In the genomic region with DNA sequence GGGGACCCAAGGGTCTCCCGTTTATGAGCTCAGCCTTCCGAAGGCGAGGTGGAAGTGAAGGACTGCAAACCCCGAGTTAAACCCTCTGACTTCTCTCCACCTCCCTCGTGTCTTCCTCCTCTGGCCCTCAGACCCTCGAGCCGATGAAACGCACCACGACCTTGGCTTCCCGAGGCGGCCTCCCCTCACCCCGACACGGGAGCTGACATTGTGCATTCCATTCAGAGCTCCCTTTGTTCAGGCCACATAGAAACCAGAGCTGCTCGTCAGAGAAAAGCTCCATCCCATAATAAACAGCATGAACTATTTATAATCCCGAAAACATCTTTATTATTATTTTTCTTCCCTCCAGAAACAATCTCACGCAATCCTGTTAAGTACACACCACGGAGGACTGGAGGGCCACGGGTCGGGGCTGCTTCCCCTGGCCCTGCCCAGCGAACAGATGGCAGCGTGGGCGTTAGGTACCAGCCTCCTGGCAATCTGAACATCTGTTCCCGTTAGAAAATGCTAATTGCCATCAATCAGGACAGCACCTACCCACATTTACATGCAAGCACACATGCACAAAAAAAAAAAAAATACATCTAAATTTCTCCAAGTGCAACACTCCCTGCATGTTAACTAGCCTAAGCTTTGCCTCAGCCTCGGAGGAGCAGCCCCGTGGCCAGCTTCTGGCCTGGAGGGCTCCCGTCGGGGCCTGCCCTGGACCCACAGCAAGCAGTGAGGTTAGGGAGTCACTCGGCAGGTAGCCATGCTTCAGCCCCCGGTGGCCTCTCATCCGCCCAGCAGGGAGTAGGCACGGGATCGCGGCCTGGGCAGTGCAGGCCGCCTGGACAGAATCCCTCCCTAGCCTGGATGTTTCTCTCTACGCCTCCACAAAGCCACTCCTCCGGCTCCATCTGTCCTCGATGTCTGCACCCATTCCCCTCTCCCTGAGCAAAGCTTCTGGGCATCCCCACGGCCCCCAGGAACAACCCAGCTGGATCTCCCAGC, we compare ENCODE assay signal across 20 cellular contexts.
DNase-seq lines count a peak whose midpoint lies in the region; ATAC-seq and TF ChIP-seq lines count a peak whose summit lies in the region.
"Had no signal": no experiment of that assay in that cellular context is flagged by ENCODE, and none has a peak within 500 bp of the region (broad histone marks: within the 10 kb centered on the region; RNA-seq: fewer than 3 reads in every experiment).

No MANE protein-coding gene starts in this region.

- no peak overlapping the region for H3K27ac ChIP-seq in SK-N-SH (ENCODE audit: low read depth in 2 of 2, low read length in 1 of 2)
- peak overlapping the region; percentile 85 for H3K27ac ChIP-seq in caudate nucleus (ENCODE audit: low read depth, low read length)
- H3K27ac ChIP-seq: cardiac muscle cell, esophagus muscularis mucosa, spleen, suprapubic skin had no signal

- no peaks in the 10 kb centered on the region for H3K9me3 Mint-ChIP-seq in nephron progenitor cell
- H3K9me3 Mint-ChIP-seq: activated T-helper 2 cell treated with anti-CD3 and anti-CD28 coated beads, Interferon-gamma antibody, Interleukin-2, Interleukin-4, amounts not matched to agents 10 μg/mL and 5 μg/mL and 100 μg/mL, durations not matched to agents 14 hours and 24 hours and 36 hours; naive thymus-derived CD8-positive, alpha-beta T cell had no signal

- DNase-seq in SK-N-SH (peak; percentile 61), caudate nucleus (lab: John Stamatoyannopoulos, UW) (peak in 19 of 61 donors; percentile 8 to 54 (median 22)), nephron progenitor cell (no peak), midbrain (lab: John Stamatoyannopoulos, UW) (no peak), GOT3 (lab: John Stamatoyannopoulos, UW) (no peak), kidney tubule cell (ENCODE audit: low spot score) (no peak), RPMI8226 (no peak)
- DNase-seq: activated CD4-positive, CD25-positive, alpha-beta regulatory T cell; DMS79 treated with DMSO at 0.1 percent for 48 hours; effector CD4-positive, alpha-beta T cell; mammary epithelial cell; naive thymus-derived CD8-positive, alpha-beta T cell; SHP77; spleen; T-helper 2 cell had no signal

- H3K36me3 Mint-ChIP-seq in nephron progenitor cell (ENCODE audit: low read depth): no peaks in the 10 kb centered on the region
- H3K36me3 Mint-ChIP-seq: naive thymus-derived CD8-positive, alpha-beta T cell had no signal

- H3K79me2 ChIP-seq in SK-N-SH (ENCODE audit: insufficient read depth): no peaks in the 10 kb centered on the region

- H3K4me1 ChIP-seq in SK-N-SH (ENCODE audit: control insufficient read depth in 1 of 2, insufficient read depth in 2 of 2, low read depth in 1 of 2, low read length in 1 of 2): no peaks in the 10 kb centered on the region; a peak in 1 of 4 replicates
- H3K4me1 ChIP-seq: esophagus muscularis mucosa, spleen, suprapubic skin had no signal

- ATAC-seq in SK-N-SH treated with all-trans-retinoic acid at 6 μM for 48 hours: no peak
- ATAC-seq: naive thymus-derived CD8-positive, alpha-beta T cell had no signal

- no peaks in the 10 kb centered on the region for H3K9me3 ChIP-seq in SK-N-SH
- H3K9me3 ChIP-seq: esophagus muscularis mucosa, spleen, suprapubic skin had no signal

- peak overlapping the region; percentile 28 for H3K4me3 Mint-ChIP-seq in nephron progenitor cell
- H3K4me3 Mint-ChIP-seq: naive thymus-derived CD8-positive, alpha-beta T cell had no signal

- no peak overlapping the region for H3K4me3 ChIP-seq in SK-N-SH (ENCODE audit: low read depth in 2 of 2, low read length in 1 of 2)
- H3K4me3 ChIP-seq: cardiac muscle cell, esophagus muscularis mucosa, spleen, suprapubic skin had no signal

- TF ChIP-seq EP300 in SK-N-SH (IDR thresholded peaks at IDR 0.05; ENCODE audit: borderline replicate concordance in 1 of 2, low read depth in 1 of 2, low read length in 1 of 2): no peak

- no peak for TF ChIP-seq RAD21 in SK-N-SH (IDR thresholded peaks at IDR 0.05; ENCODE audit: low read length)

- peaks cover 22% of the 10 kb centered on the region for H3K4me1 Mint-ChIP-seq in nephron progenitor cell
- H3K4me1 Mint-ChIP-seq: naive thymus-derived CD8-positive, alpha-beta T cell had no signal

- H3K27ac Mint-ChIP-seq in nephron progenitor cell: peak overlapping the region; percentile 31
- H3K27ac Mint-ChIP-seq: activated T-helper 2 cell treated with anti-CD3 and anti-CD28 coated beads, Interferon-gamma antibody, Interleukin-2, Interleukin-4, amounts not matched to agents 10 μg/mL and 5 μg/mL and 100 μg/mL, durations not matched to agents 14 hours and 24 hours and 36 hours; naive thymus-derived CD8-positive, alpha-beta T cell had no signal

- H3K4me2 ChIP-seq in SK-N-SH: no peak overlapping the region

- no peaks in the 10 kb centered on the region for H3K36me3 ChIP-seq in SK-N-SH (replicated peaks in 1 of 2; ENCODE audit: control insufficient read depth in 1 of 2, insufficient read depth in 2 of 2, low read length in 1 of 2)
- H3K36me3 ChIP-seq: cardiac muscle cell, esophagus muscularis mucosa, spleen, suprapubic skin had no signal

- TF ChIP-seq CTCF in SK-N-SH (IDR thresholded peaks at IDR 0.05) (no peak), nephron progenitor cell (IDR thresholded peaks at IDR 0.05) (no peak)

- H3K9me2 ChIP-seq in SK-N-SH: no peaks in the 10 kb centered on the region

- POLR2A ChIA-PET in SK-N-SH (lab: Yijun Ruan, JAX): no interaction called here

- CTCF ChIA-PET in SK-N-SH (lab: Yijun Ruan, JAX): interaction anchor here (0.7 to 2.1 kb wide), 7 partner anchors 11 to 377 kb away, joined by 3 to 8 read pairs (median 6); no protein-coding TSS in a partner anchor

- H3F3A ChIP-seq in SK-N-SH (replicated peaks; ENCODE audit: insufficient read depth): no peaks in the 10 kb centered on the region

- no peaks in the 10 kb centered on the region for H3K27me3 ChIP-seq in SK-N-SH (ENCODE audit: insufficient read depth)

- no peak overlapping the region for H2AFZ ChIP-seq in SK-N-SH (ENCODE audit: low read depth)

- no peak overlapping the region for H3K9ac ChIP-seq in SK-N-SH

- H3K27me3 Mint-ChIP-seq in nephron progenitor cell (ENCODE audit: low read depth, poor library complexity): peaks cover 28% of the 10 kb centered on the region

- no peaks in the 10 kb centered on the region for H4K20me1 ChIP-seq in SK-N-SH (ENCODE audit: insufficient read depth)

- 40% methylated on average over 38 of the region's 38 CpGs for WGBS in SK-N-SH (ENCODE audit: low lambda C conversion rate)

TF ChIP-seq in SK-N-SH, 30 proteins besides CTCF, POLR2A, EP300 and RAD21 (continues in another document):
- TF ChIP-seq RXRA (IDR thresholded peaks at IDR 0.05; ENCODE audit: borderline replicate concordance, low read depth) (no peak), TCF12 (IDR thresholded peaks at IDR 0.05) (no peak)
- TF ChIP-seq, protein P1, sequence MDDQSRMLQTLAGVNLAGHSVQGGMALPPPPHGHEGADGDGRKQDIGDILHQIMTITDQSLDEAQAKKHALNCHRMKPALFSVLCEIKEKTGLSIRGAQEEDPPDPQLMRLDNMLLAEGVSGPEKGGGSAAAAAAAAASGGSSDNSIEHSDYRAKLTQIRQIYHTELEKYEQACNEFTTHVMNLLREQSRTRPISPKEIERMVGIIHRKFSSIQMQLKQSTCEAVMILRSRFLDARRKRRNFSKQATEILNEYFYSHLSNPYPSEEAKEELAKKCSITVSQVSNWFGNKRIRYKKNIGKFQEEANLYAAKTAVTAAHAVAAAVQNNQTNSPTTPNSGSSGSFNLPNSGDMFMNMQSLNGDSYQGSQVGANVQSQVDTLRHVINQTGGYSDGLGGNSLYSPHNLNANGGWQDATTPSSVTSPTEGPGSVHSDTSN (IDR thresholded peaks at IDR 0.05): no peak
- TF ChIP-seq, protein P2, sequence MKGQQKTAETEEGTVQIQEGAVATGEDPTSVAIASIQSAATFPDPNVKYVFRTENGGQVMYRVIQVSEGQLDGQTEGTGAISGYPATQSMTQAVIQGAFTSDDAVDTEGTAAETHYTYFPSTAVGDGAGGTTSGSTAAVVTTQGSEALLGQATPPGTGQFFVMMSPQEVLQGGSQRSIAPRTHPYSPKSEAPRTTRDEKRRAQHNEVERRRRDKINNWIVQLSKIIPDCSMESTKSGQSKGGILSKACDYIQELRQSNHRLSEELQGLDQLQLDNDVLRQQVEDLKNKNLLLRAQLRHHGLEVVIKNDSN (IDR thresholded peaks at IDR 0.05; ENCODE audit: borderline replicate concordance, low read depth): no peak
- TF ChIP-seq, protein P3, sequence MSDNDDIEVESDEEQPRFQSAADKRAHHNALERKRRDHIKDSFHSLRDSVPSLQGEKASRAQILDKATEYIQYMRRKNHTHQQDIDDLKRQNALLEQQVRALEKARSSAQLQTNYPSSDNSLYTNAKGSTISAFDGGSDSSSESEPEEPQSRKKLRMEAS (IDR thresholded peaks at IDR 0.05; ENCODE audit: low read depth): no peak

TF ChIP-seq in SK-N-SH treated with all-trans-retinoic acid at 6 μM for 48 hours, 23 proteins besides CTCF, POLR2A, EP300 and RAD21 (continues in another document):
- TF ChIP-seq, protein P4, sequence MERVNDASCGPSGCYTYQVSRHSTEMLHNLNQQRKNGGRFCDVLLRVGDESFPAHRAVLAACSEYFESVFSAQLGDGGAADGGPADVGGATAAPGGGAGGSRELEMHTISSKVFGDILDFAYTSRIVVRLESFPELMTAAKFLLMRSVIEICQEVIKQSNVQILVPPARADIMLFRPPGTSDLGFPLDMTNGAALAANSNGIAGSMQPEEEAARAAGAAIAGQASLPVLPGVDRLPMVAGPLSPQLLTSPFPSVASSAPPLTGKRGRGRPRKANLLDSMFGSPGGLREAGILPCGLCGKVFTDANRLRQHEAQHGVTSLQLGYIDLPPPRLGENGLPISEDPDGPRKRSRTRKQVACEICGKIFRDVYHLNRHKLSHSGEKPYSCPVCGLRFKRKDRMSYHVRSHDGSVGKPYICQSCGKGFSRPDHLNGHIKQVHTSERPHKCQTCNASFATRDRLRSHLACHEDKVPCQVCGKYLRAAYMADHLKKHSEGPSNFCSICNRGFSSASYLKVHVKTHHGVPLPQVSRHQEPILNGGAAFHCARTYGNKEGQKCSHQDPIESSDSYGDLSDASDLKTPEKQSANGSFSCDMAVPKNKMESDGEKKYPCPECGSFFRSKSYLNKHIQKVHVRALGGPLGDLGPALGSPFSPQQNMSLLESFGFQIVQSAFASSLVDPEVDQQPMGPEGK (CRISPR knock-in tag; IDR thresholded peaks at IDR 0.05; ENCODE audit: borderline replicate concordance): no peak
- TF ChIP-seq ZFP30 (CRISPR knock-in tag; IDR thresholded peaks at IDR 0.05) (no peak), PPARA (CRISPR knock-in tag; IDR thresholded peaks at IDR 0.05; ENCODE audit: borderline replicate concordance) (no peak), ZC3H10 (CRISPR knock-in tag; IDR thresholded peaks at IDR 0.05) (no peak), ESRRG (CRISPR knock-in tag; IDR thresholded peaks at IDR 0.05) (no peak), ZNF565 (CRISPR knock-in tag; conservative IDR thresholded peaks at IDR 0.05; ENCODE audit: low read depth) (no peak), ZFP3 (CRISPR knock-in tag; IDR thresholded peaks at IDR 0.05) (no peak), OSR1 (CRISPR knock-in tag; IDR thresholded peaks at IDR 0.05) (no peak), TCF4 (CRISPR knock-in tag; IDR thresholded peaks at IDR 0.05; ENCODE audit: borderline replicate concordance) (no peak)
